Comparison of ENCODE assay signal across 10 cellular contexts in the genomic region with DNA sequence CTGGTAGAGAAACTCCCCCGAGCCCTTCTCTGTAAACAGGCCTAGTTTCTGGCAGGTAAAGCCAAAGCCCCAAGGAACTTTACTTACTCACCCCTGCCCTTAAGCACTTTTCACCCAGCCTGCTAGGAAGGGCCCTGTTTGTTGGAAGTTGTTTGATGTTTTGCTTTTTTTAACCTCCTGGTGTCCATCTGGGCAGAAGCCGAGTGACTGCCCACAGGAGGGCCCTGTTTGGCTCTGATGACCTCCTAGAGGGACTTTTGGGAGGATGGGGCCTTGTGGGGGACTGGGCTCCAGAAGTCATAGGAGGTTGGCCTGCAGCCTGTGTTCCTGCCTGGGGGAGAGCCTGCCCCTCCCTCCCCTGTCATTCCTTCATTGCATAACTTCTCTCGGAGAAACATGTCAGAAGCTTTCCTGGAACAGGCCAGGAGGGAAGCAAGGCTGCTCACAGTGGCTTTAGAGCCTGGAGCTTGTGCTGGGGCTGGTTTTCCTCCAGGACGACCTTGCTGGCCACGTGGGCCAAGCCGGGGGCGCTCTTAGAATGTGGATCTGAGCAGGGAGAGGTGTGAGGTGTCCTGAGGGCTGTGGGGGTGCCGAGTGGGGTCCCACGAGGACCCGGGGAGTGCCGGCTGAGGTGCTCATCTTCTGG. TPM values are rescaled to one million over a fixed set of nuclear protein-coding genes. Genes with fewer than 3 reads are reported as not detected.
DNase-seq lines count a peak whose midpoint lies in the region; ATAC-seq and TF ChIP-seq lines count a peak whose summit lies in the region.
"Had no signal": no experiment of that assay in that cellular context is flagged by ENCODE, and none has a peak within 500 bp of the region (broad histone marks: within the 10 kb centered on the region; RNA-seq: fewer than 3 reads in every experiment).

No MANE protein-coding gene starts in this region.

- intact Hi-C loops in left colon (cut with DNase I, micrococcal nuclease): no loop called here

- H3K27me3 Mint-ChIP-seq in HFFc6 (ENCODE audit: insufficient read depth): peaks cover 3% of the 10 kb centered on the region; the same call in 1 of the 2 replicates
- H3K27me3 Mint-ChIP-seq: naive thymus-derived CD4-positive, alpha-beta T cell had no signal

- no peak for DNase-seq in HFFc6
- DNase-seq in choroid plexus epithelial cell (ENCODE audit: low read depth): peak; percentile 74
- DNase-seq in left colon: peak in 1 of 2 donors; percentile 58
- DNase-seq in stimulated activated effector memory CD8-positive, alpha-beta T cell treated with anti-CD3 and anti-CD28 coated beads, Interleukin-12 subunit alpha, Interleukin-12 subunit beta, amount 100 ng/mL, for 72 hours (ENCODE audit: low spot score in 2 of 2): no peak
- no peak for DNase-seq in HT-29 (ENCODE audit: low spot score)
- DNase-seq in hippocampal formation (lab: John Stamatoyannopoulos, UW): no peak
- DNase-seq: naive thymus-derived CD4-positive, alpha-beta T cell; stimulated activated naive CD4-positive, alpha-beta T cell had no signal

- peak overlapping the region; percentile 25; the same call in 1 of the 2 replicates for H3K27ac Mint-ChIP-seq in HFFc6
- peak overlapping the region; percentile 29 for H3K27ac Mint-ChIP-seq in stimulated activated effector memory CD8-positive, alpha-beta T cell treated with anti-CD3 and anti-CD28 coated beads, Interleukin-12 subunit alpha, Interleukin-12 subunit beta, amount 100 ng/mL, for 72 hours

- TF ChIP-seq CTCF in HFFc6 (IDR thresholded peaks at IDR 0.05): no peak
- TF ChIP-seq CTCF in choroid plexus epithelial cell (conservative IDR thresholded peaks at IDR 0.05; ENCODE audit: low read depth, low read length): peak; percentile 14

- peaks cover 8% of the 10 kb centered on the region for H3K36me3 Mint-ChIP-seq in HFFc6 (ENCODE audit: low read depth)
- H3K36me3 Mint-ChIP-seq in stimulated activated effector memory CD8-positive, alpha-beta T cell treated with anti-CD3 and anti-CD28 coated beads, Interleukin-12 subunit alpha, Interleukin-12 subunit beta, amount 100 ng/mL, for 72 hours: peaks cover 8% of the 10 kb centered on the region

- H3K4me1 Mint-ChIP-seq in HFFc6 (ENCODE audit: low read depth): peaks cover 12% of the 10 kb centered on the region
- H3K4me1 Mint-ChIP-seq in stimulated activated effector memory CD8-positive, alpha-beta T cell treated with anti-CD3 and anti-CD28 coated beads, Interleukin-12 subunit alpha, Interleukin-12 subunit beta, amount 100 ng/mL, for 72 hours: peaks cover 8% of the 10 kb centered on the region

- H3K9me3 Mint-ChIP-seq in HFFc6: peaks cover 7% of the 10 kb centered on the region
- H3K9me3 Mint-ChIP-seq in stimulated activated effector memory CD8-positive, alpha-beta T cell treated with anti-CD3 and anti-CD28 coated beads, Interleukin-12 subunit alpha, Interleukin-12 subunit beta, amount 100 ng/mL, for 72 hours: peaks cover 6% of the 10 kb centered on the region

- H3K4me3 Mint-ChIP-seq in HFFc6: no peak overlapping the region
- H3K4me3 Mint-ChIP-seq in stimulated activated effector memory CD8-positive, alpha-beta T cell treated with anti-CD3 and anti-CD28 coated beads, Interleukin-12 subunit alpha, Interleukin-12 subunit beta, amount 100 ng/mL, for 72 hours: no peak overlapping the region
- H3K4me3 Mint-ChIP-seq: naive thymus-derived CD4-positive, alpha-beta T cell had no signal

- H3K4me3 ChIP-seq in choroid plexus epithelial cell (ENCODE audit: low read depth, low read length): no peak overlapping the region

- peak; percentile 37 for ATAC-seq in left colon
- ATAC-seq in stimulated activated effector memory CD8-positive, alpha-beta T cell treated with anti-CD3 and anti-CD28 coated beads, Interleukin-12 subunit alpha, Interleukin-12 subunit beta, amount 100 ng/mL, for 72 hours: no peak
- ATAC-seq in GM18867 (IDR thresholded peaks at IDR 0.05; ENCODE audit: unreplicated experiment): no peak
- ATAC-seq in GM19397 (IDR thresholded peaks at IDR 0.05; ENCODE audit: unreplicated experiment): no peak
- ATAC-seq: naive thymus-derived CD4-positive, alpha-beta T cell had no signal

RNA-seq across cellular contexts. Expression of gene COQ8A, which starts 33.9 kb away (rescaled TPM):
- total RNA-seq in HFFc6 (2021; fragmentation: NEBNext Ultra II Directional; extraction: Animal tissue kit (Norgen Biotek cat#: 25700)): 1 to 10 TPM; 4.1 to 8.1 (median 4.9) TPM
- 10 to 100 TPM; 39.9 to 44.8 TPM for total RNA-seq in left colon
- total RNA-seq in HT-29 (2014; rRNA removed; shearing (Covaris generic)): 41.0 and 42.0 TPM in 2 replicates
